ENCODE assay signal across 29 cellular contexts in genomic region chr1:202227997-202228401, GRCh38. TPM values are rescaled to one million over a fixed set of nuclear protein-coding genes. Genes with fewer than 3 reads are reported as not detected.
DNase-seq lines count a peak whose midpoint lies in the region; ATAC-seq, FAIRE-seq and TF ChIP-seq lines count a peak whose summit lies in the region.
"Had no signal": no experiment of that assay in that cellular context is flagged by ENCODE, and none has a peak within 500 bp of the region (broad histone marks: within the 10 kb centered on the region; RNA-seq: fewer than 3 reads in every experiment).

No MANE protein-coding gene starts in this region.

- H3K27ac Mint-ChIP-seq in activated CD4-positive, alpha-beta T cell treated with anti-CD3 and anti-CD28 coated beads for 36 hours, result no peak overlapping the region
- no peak overlapping the region for H3K27ac Mint-ChIP-seq in activated CD8-positive, alpha-beta T cell treated with anti-CD3 and anti-CD28 coated beads for 36 hours
- no peak overlapping the region for H3K27ac Mint-ChIP-seq in naive B cell
- H3K27ac Mint-ChIP-seq: activated naive CD8-positive, alpha-beta T cell treated with anti-CD3 and anti-CD28 coated beads, Interleukin-2, amount 50 U/mL, for 24 hours; dendritic cell treated with granulocyte-macrophage colony-stimulating factor and Interleukin-4, amounts not matched to agents 40 ng/mL and 50 ng/mL, for 4 days; progenitor cell of endocrine pancreas; stimulated activated memory B cell treated with anti-CD40 and anti-IgM and Interleukin-4, amounts not matched to agents 10 μg/mL and 1 μg/mL and 100 μg/mL, for 72 hours had no signal

- CTCF ChIA-PET in activated CD4-positive, alpha-beta T cell treated with anti-CD3 and anti-CD28 coated beads for 36 hours (lab: Charles Lee), result no interaction called here
- CTCF ChIA-PET in activated CD8-positive, alpha-beta T cell treated with anti-CD3 and anti-CD28 coated beads for 36 hours (lab: Charles Lee), result no interaction called here

- no peak for DNase-seq in activated CD4-positive, alpha-beta T cell treated with anti-CD3 and anti-CD28 coated beads for 36 hours
- no peak for DNase-seq in activated CD4-positive, alpha-beta T cell treated with anti-CD3 and anti-CD28 coated beads, Interleukin-2, amount 50 U/mL, for 4 hours
- no peak for DNase-seq in GM12891 (ENCODE audit: insufficient read length, low spot score)
- DNase-seq in activated CD8-positive, alpha-beta T cell treated with anti-CD3 and anti-CD28 coated beads for 36 hours, result no peak
- no peak for DNase-seq in naive B cell
- DNase-seq in DMS153 (lab: John Stamatoyannopoulos, UW), result no peak
- no peak for DNase-seq in glomerular visceral epithelial cell (ENCODE audit: extremely low spot score)
- no peak for DNase-seq in activated T-cell treated with anti-CD3 and anti-CD28 coated beads, Interleukin-2, amount 50 U/mL, for 4 hours
- DNase-seq: activated CD4-positive, alpha-beta T cell treated with anti-CD3 and anti-CD28 coated beads, Interleukin-2, amount 50 U/mL, for 48 hours; activated effector memory CD4-positive, alpha-beta T cell treated with Interleukin-2 at 50 U/mL for 16 hours; activated naive CD8-positive, alpha-beta T cell treated with anti-CD3 and anti-CD28 coated beads, Interleukin-2, amount 50 U/mL, for 24 hours; caudate nucleus; DMS53; esophagus squamous epithelium; foreskin melanocyte; NCI-H1436; NCI-H2081 treated with DMSO at 0.1 percent for 48 hours; PC-3; right lobe of liver; Right ventricle myocardium superior; stimulated activated CD4-positive, alpha-beta T cell treated with anti-CD3 and anti-CD28 coated beads, Interleukin-12 subunit alpha, Interleukin-12 subunit beta, amount 100 ng/mL, for 4 hours; stimulated activated CD4-positive, alpha-beta T cell treated with anti-CD3 and anti-CD28 coated beads, Interleukin-4, amount 100 ng/mL, for 4 hours had no signal

- intact Hi-C loops in activated CD4-positive, alpha-beta T cell treated with anti-CD3 and anti-CD28 coated beads for 36 hours (cut with DNase I, micrococcal nuclease), result no loop called here
- intact Hi-C loops in activated CD8-positive, alpha-beta T cell treated with anti-CD3 and anti-CD28 coated beads for 36 hours (cut with micrococcal nuclease), result loop anchor here (10.0 kb wide), 1 partner anchor 407 kb away; no protein-coding TSS in a partner anchor

- POLR2A ChIA-PET in activated CD4-positive, alpha-beta T cell treated with anti-CD3 and anti-CD28 coated beads for 36 hours (lab: Charles Lee), result no interaction called here
- POLR2A ChIA-PET in activated CD8-positive, alpha-beta T cell treated with anti-CD3 and anti-CD28 coated beads for 36 hours (lab: Charles Lee), result interaction anchor here (0.6 to 0.7 kb wide), 2 partner anchors 9 to 123 kb away, joined by 3 read pairs; no protein-coding TSS in a partner anchor

- no peaks in the 10 kb centered on the region for H3K27me3 Mint-ChIP-seq in activated CD4-positive, alpha-beta T cell treated with anti-CD3 and anti-CD28 coated beads for 36 hours
- no peaks in the 10 kb centered on the region for H3K27me3 Mint-ChIP-seq in activated CD8-positive, alpha-beta T cell treated with anti-CD3 and anti-CD28 coated beads for 36 hours
- H3K27me3 Mint-ChIP-seq in naive B cell, result peaks cover 0 to 16% (median 16%) of the 10 kb centered on the region in 3 donors
- H3K27me3 Mint-ChIP-seq in activated T-cell treated with anti-CD3 and anti-CD28 coated beads, Interleukin-2, amount 50 U/mL, for 4 hours (ENCODE audit: low read depth), result peaks cover 3% of the 10 kb centered on the region
- H3K27me3 Mint-ChIP-seq: activated naive CD8-positive, alpha-beta T cell treated with anti-CD3 and anti-CD28 coated beads, Interleukin-2, amount 50 U/mL, for 24 hours; stimulated activated memory B cell treated with anti-CD40 and anti-IgM and Interleukin-4, amounts not matched to agents 10 μg/mL and 1 μg/mL and 100 μg/mL, for 72 hours had no signal

- no peak for TF ChIP-seq POLR2A in GM12891 (IDR thresholded peaks at IDR 0.05; ENCODE audit: low read depth, low read length)

- TF ChIP-seq CTCF in activated CD8-positive, alpha-beta T cell treated with anti-CD3 and anti-CD28 coated beads for 36 hours (IDR thresholded peaks at IDR 0.05), result no peak

- no peak overlapping the region for H3K4me3 Mint-ChIP-seq in activated CD4-positive, alpha-beta T cell treated with anti-CD3 and anti-CD28 coated beads for 36 hours
- H3K4me3 Mint-ChIP-seq in activated CD8-positive, alpha-beta T cell treated with anti-CD3 and anti-CD28 coated beads for 36 hours, result no peak overlapping the region
- peak overlapping the region in 1 of 8 donors; percentile 31 for H3K4me3 Mint-ChIP-seq in naive B cell
- H3K4me3 Mint-ChIP-seq in activated T-cell treated with anti-CD3 and anti-CD28 coated beads, Interleukin-2, amount 50 U/mL, for 4 hours, result no peak overlapping the region
- H3K4me3 Mint-ChIP-seq: activated naive CD8-positive, alpha-beta T cell treated with anti-CD3 and anti-CD28 coated beads, Interleukin-2, amount 50 U/mL, for 24 hours; dendritic cell treated with granulocyte-macrophage colony-stimulating factor and Interleukin-4, amounts not matched to agents 40 ng/mL and 50 ng/mL, for 4 days; stimulated activated memory B cell treated with anti-CD40 and anti-IgM and Interleukin-4, amounts not matched to agents 10 μg/mL and 1 μg/mL and 100 μg/mL, for 72 hours had no signal

- H3K36me3 Mint-ChIP-seq in activated CD4-positive, alpha-beta T cell treated with anti-CD3 and anti-CD28 coated beads for 36 hours (ENCODE audit: low read depth), result no peaks in the 10 kb centered on the region
- H3K36me3 Mint-ChIP-seq in activated CD8-positive, alpha-beta T cell treated with anti-CD3 and anti-CD28 coated beads for 36 hours (ENCODE audit: low read depth), result no peaks in the 10 kb centered on the region
- H3K36me3 Mint-ChIP-seq in naive B cell, result no peaks in the 10 kb centered on the region
- no peaks in the 10 kb centered on the region for H3K36me3 Mint-ChIP-seq in activated T-cell treated with anti-CD3 and anti-CD28 coated beads, Interleukin-2, amount 50 U/mL, for 4 hours (ENCODE audit: insufficient read depth)
- H3K36me3 Mint-ChIP-seq: stimulated activated memory B cell treated with anti-CD40 and anti-IgM and Interleukin-4, amounts not matched to agents 10 μg/mL and 1 μg/mL and 100 μg/mL, for 72 hours had no signal

- H3K4me1 Mint-ChIP-seq in activated CD4-positive, alpha-beta T cell treated with anti-CD3 and anti-CD28 coated beads for 36 hours, result peaks cover 12% of the 10 kb centered on the region
- peaks cover 17% of the 10 kb centered on the region for H3K4me1 Mint-ChIP-seq in activated CD8-positive, alpha-beta T cell treated with anti-CD3 and anti-CD28 coated beads for 36 hours (ENCODE audit: low read depth)
- peaks cover 10 to 13% (median 11%) of the 10 kb centered on the region in 3 donors for H3K4me1 Mint-ChIP-seq in naive B cell
- H3K4me1 Mint-ChIP-seq in activated T-cell treated with anti-CD3 and anti-CD28 coated beads, Interleukin-2, amount 50 U/mL, for 4 hours (ENCODE audit: low read depth), result peaks cover 10% of the 10 kb centered on the region

- no peak for FAIRE-seq in GM12891 (lab: Jason Lieb, UNC)
- FAIRE-seq: A204.1, endometrium, G401.6, urothelium cell line had no signal

- H3K9me3 Mint-ChIP-seq in activated CD4-positive, alpha-beta T cell treated with anti-CD3 and anti-CD28 coated beads for 36 hours (ENCODE audit: low read depth), result no peaks in the 10 kb centered on the region
- H3K9me3 Mint-ChIP-seq in activated CD8-positive, alpha-beta T cell treated with anti-CD3 and anti-CD28 coated beads for 36 hours, result no peaks in the 10 kb centered on the region
- H3K9me3 Mint-ChIP-seq in naive B cell, result no peaks in the 10 kb centered on the region
- H3K9me3 Mint-ChIP-seq in activated T-cell treated with anti-CD3 and anti-CD28 coated beads, Interleukin-2, amount 50 U/mL, for 4 hours, result no peaks in the 10 kb centered on the region
- H3K9me3 Mint-ChIP-seq: activated naive CD8-positive, alpha-beta T cell treated with anti-CD3 and anti-CD28 coated beads, Interleukin-2, amount 50 U/mL, for 24 hours; dendritic cell treated with granulocyte-macrophage colony-stimulating factor and Interleukin-4, amounts not matched to agents 40 ng/mL and 50 ng/mL, for 4 days; stimulated activated memory B cell treated with anti-CD40 and anti-IgM and Interleukin-4, amounts not matched to agents 10 μg/mL and 1 μg/mL and 100 μg/mL, for 72 hours had no signal

- ATAC-seq in activated CD4-positive, alpha-beta T cell treated with anti-CD3 and anti-CD28 coated beads for 36 hours, result peak; percentile 44
- peak; percentile 39 for ATAC-seq in activated CD8-positive, alpha-beta T cell treated with anti-CD3 and anti-CD28 coated beads for 36 hours
- peak; percentile 30 to 37 for ATAC-seq in naive B cell (ENCODE audit: low read depth in 2 of 2)
- no peak for ATAC-seq in activated T-cell treated with anti-CD3 and anti-CD28 coated beads, Interleukin-2, amount 50 U/mL, for 4 hours
- ATAC-seq: PC-3, right lobe of liver had no signal

TF ChIP-seq in GM12891, 5 proteins besides CTCF, POLR2A, EP300 and RAD21:
- TF ChIP-seq SPI1 (IDR thresholded peaks at IDR 0.05; ENCODE audit: low read depth, low read length) (peak; percentile 52; the same call in 1 of the 2 replicates), POU2F2 (IDR thresholded peaks at IDR 0.05; ENCODE audit: low read depth, low read length) (no peak)
TF ChIP-seq in GM12891: peak in this region for 1.

RNA-seq across cellular contexts. Expression of gene LGR6, which starts 34.4 kb away (rescaled TPM):
- total RNA-seq in activated CD4-positive, alpha-beta T cell treated with anti-CD3 and anti-CD28 coated beads for 36 hours, result under 1 TPM; 0.09 to 0.14 TPM
- not detected for polyA plus RNA-seq in GM12891 (2012; ENCODE audit: low read depth, missing spikeins)
- under 1 TPM; 0.34 TPM for total RNA-seq in activated CD8-positive, alpha-beta T cell treated with anti-CD3 and anti-CD28 coated beads for 36 hours
- polyA plus RNA-seq in naive B cell (ENCODE audit: low read depth in 6 of 6), result under 1 TPM in 1 of 6 donors, not detected in 5; 0.22 TPM
- total RNA-seq in activated T-cell treated with anti-CD3 and anti-CD28 coated beads, Interleukin-2, amount 50 U/mL, for 4 hours, result under 1 TPM in 2 of 3 donors, not detected in 1; 0.08 to 0.21 TPM

Comparison
In these comparisons a context has a peak if more than half of its experiments do, and no peak if none do; other contexts are left out.
1. ATAC-seq: peak in activated CD4-positive, alpha-beta T cell treated with anti-CD3 and anti-CD28 coated beads for 36 hours (single experiment), activated CD8-positive, alpha-beta T cell treated with anti-CD3 and anti-CD28 coated beads for 36 hours (single experiment) and naive B cell (2 of 2); none in activated T-cell treated with anti-CD3 and anti-CD28 coated beads, Interleukin-2, amount 50 U/mL, for 4 hours (0 of 2).